In the genomic region with DNA sequence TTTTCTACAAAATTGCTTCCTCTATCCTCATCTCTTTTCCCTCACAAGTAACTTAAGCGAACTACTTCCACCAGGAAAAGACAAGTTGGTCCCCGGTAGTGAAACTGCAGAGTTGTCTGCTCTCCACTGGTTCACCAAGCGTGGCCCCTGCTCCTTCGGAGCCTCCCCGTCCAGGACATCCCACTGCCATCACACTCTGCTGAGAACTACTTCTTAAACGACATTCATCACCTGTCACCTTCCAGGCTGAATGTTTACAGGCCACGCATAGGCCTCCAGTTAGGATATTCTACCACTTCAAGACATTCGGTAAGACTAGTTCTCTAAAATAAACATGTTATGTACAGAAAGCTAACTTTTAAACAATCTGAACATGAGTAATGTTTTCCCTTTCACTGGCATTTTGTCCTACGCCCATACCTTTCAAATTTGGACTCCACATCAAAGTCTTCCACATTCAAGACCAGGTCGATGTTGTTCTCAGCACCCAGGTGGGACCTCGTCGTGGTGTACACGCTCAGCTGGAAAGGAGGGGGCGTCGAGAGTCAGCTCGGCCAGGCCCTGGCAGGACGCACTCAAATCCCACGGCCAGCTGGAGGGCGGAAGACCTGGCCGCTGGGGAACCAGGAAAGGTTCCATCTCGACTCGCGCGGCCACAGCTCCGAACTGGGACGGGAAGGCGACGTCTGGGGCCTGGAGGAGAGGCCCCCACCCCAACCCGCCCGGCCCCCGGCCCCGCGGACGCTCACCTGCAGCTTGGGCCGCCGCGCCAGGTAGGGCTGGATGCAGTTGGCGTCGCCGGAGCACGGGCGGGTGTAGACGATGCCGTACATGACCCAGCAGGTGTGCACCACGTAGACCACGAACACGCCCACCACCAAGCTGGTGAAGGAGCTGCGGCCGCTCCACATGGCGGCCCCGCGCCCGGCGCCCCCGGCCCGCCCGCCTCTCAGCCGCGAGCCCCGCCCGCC, we compare ENCODE assay signal across 9 cellular contexts. TPM values are rescaled to one million over a fixed set of nuclear protein-coding genes. Genes with fewer than 3 reads are reported as not detected.
DNase-seq lines count a peak whose midpoint lies in the region; ATAC-seq and TF ChIP-seq lines count a peak whose summit lies in the region.
"Had no signal": no experiment of that assay in that cellular context is flagged by ENCODE, and none has a peak within 500 bp of the region (broad histone marks: within the 10 kb centered on the region; RNA-seq: fewer than 3 reads in every experiment).

No MANE protein-coding gene starts in this region.

- H3K9me3 Mint-ChIP-seq in CD4-positive, CD25-positive, alpha-beta regulatory T cell, result no peaks in the 10 kb centered on the region

- H3K36me3 Mint-ChIP-seq in CD4-positive, CD25-positive, alpha-beta regulatory T cell, result peaks cover 17% of the 10 kb centered on the region

- peak overlapping the region; percentile 77 for H3K4me3 ChIP-seq in CD4-positive, CD25-positive, alpha-beta regulatory T cell (ENCODE audit: low read depth, low read length)
- peak overlapping the region; percentile 98 for H3K4me3 ChIP-seq in HUES6 (ENCODE audit: low read depth, low read length)
- H3K4me3 ChIP-seq in retinal pigment epithelial cell (ENCODE audit: low read length), result peak overlapping the region; percentile 68

- peak overlapping the region; percentile 91 to 94 (median 92) for H3K4me3 Mint-ChIP-seq in CD4-positive, CD25-positive, alpha-beta regulatory T cell

- H3K27ac ChIP-seq in CD4-positive, CD25-positive, alpha-beta regulatory T cell (ENCODE audit: insufficient read depth, low read length, poor library complexity, severe bottlenecking), result peak overlapping the region; percentile 47
- H3K27ac ChIP-seq in HUES6 (ENCODE audit: low read depth, low read length), result no peak overlapping the region
- peak overlapping the region; percentile 37 for H3K27ac ChIP-seq in foreskin keratinocyte

- peaks cover 0 to 52% (median 30%) of the 10 kb centered on the region in 4 donors for H3K4me1 Mint-ChIP-seq in CD4-positive, CD25-positive, alpha-beta regulatory T cell

- H3K4me1 ChIP-seq in CD4-positive, CD25-positive, alpha-beta regulatory T cell (ENCODE audit: control insufficient read depth, insufficient read depth, low read length, poor library complexity, severe bottlenecking), result peaks cover 30% of the 10 kb centered on the region
- H3K4me1 ChIP-seq in HUES6 (ENCODE audit: control insufficient read depth, insufficient read depth, low read length) (peaks cover 9% of the 10 kb centered on the region), foreskin keratinocyte (peaks cover 9% of the 10 kb centered on the region)

- H3K27me3 ChIP-seq in CD4-positive, CD25-positive, alpha-beta regulatory T cell (ENCODE audit: control insufficient read depth, insufficient read depth, low read length), result no peaks in the 10 kb centered on the region
- no peaks in the 10 kb centered on the region for H3K27me3 ChIP-seq in HUES6 (ENCODE audit: control insufficient read depth, insufficient read depth, low read length)
- no peaks in the 10 kb centered on the region for H3K27me3 ChIP-seq in foreskin keratinocyte

- H3K27ac Mint-ChIP-seq in CD4-positive, CD25-positive, alpha-beta regulatory T cell, result peak overlapping the region; percentile 85 to 89 (median 88)

- peaks cover 28% of the 10 kb centered on the region for H3K36me3 ChIP-seq in CD4-positive, CD25-positive, alpha-beta regulatory T cell (ENCODE audit: control insufficient read depth, insufficient read depth, low read length)
- peaks cover 37% of the 10 kb centered on the region for H3K36me3 ChIP-seq in HUES6 (ENCODE audit: control insufficient read depth, insufficient read depth, low read length)

- DNase-seq in CD4-positive, CD25-positive, alpha-beta regulatory T cell, result peak in 1 of 3 donors; percentile 25
- peak; percentile 30 for DNase-seq in activated CD8-positive, alpha-beta memory T cell treated with anti-CD3 and anti-CD28 coated beads, Interleukin-2, amount 50 U/mL, for 4 hours
- DNase-seq in foreskin keratinocyte (no peak), retinal pigment epithelial cell (ENCODE audit: low read depth) (no peak), retina (no peak), superior temporal gyrus (ENCODE audit: extremely low spot score) (no peak)

- peak overlapping the region; percentile 68 for H3K9ac ChIP-seq in HUES6 (ENCODE audit: low read length)

- no peak for TF ChIP-seq CTCF in foreskin keratinocyte (conservative IDR thresholded peaks at IDR 0.05)
- TF ChIP-seq CTCF in retinal pigment epithelial cell (conservative IDR thresholded peaks at IDR 0.05; ENCODE audit: low read depth, low read length), result no peak

- H3K9me3 ChIP-seq in CD4-positive, CD25-positive, alpha-beta regulatory T cell (ENCODE audit: control insufficient read depth in 2 of 2, low read length in 2 of 2), result no peaks in the 10 kb centered on the region
- no peaks in the 10 kb centered on the region for H3K9me3 ChIP-seq in HUES6 (ENCODE audit: control insufficient read depth, insufficient read depth, low read depth, low read length)

- H3K27me3 Mint-ChIP-seq in CD4-positive, CD25-positive, alpha-beta regulatory T cell, result no peaks in the 10 kb centered on the region

- peak in 1 of 2 donors; percentile 16 for ATAC-seq in CD4-positive, CD25-positive, alpha-beta regulatory T cell (ENCODE audit: low read depth in 2 of 2)
- ATAC-seq in GM21360 (IDR thresholded peaks at IDR 0.05; ENCODE audit: unreplicated experiment) (peak; percentile 5), foreskin keratinocyte (peak; percentile 49)

RNA-seq across cellular contexts. Expression of a gene that starts 0.7 kb away (rescaled TPM):
- total RNA-seq in CD4-positive, CD25-positive, alpha-beta regulatory T cell, result 104 TPM
- 10 to 100 TPM; 25.3 to 60.8 (median 46.2) TPM for polyA plus RNA-seq in CD4-positive, CD25-positive, alpha-beta regulatory T cell
- total RNA-seq in foreskin keratinocyte, result 131 and 137 TPM in 2 replicates
- 110 and 114 TPM in 2 replicates for polyA plus RNA-seq in foreskin keratinocyte

RNA-seq across cellular contexts. Expression of a gene that starts 49.3 kb away (rescaled TPM):
- 0.22 TPM for total RNA-seq in CD4-positive, CD25-positive, alpha-beta regulatory T cell
- polyA plus RNA-seq in CD4-positive, CD25-positive, alpha-beta regulatory T cell, result not detected
- total RNA-seq in foreskin keratinocyte, result 0.04 TPM in 1 of 2 replicates, not detected in the other
- polyA plus RNA-seq in foreskin keratinocyte, result not detected in 2 replicates
- total RNA-seq: RPMI7951 had no signal
